Comparison of ENCODE assay signal across 9 cellular contexts in genomic region chr9:137217276-137218211, GRCh38. TPM values are rescaled to one million over a fixed set of nuclear protein-coding genes. Genes with fewer than 3 reads are reported as not detected.
DNase-seq lines count a peak whose midpoint lies in the region; ATAC-seq lines count a peak whose summit lies in the region.
"Had no signal": no experiment of that assay in that cellular context is flagged by ENCODE, and none has a peak within 500 bp of the region (broad histone marks: within the 10 kb centered on the region; RNA-seq: fewer than 3 reads in every experiment).

No MANE protein-coding gene starts in this region.

- H3K36me3 ChIP-seq in HAP-1 (replicated peaks): peaks cover 21% of the 10 kb centered on the region
- H3K36me3 ChIP-seq in subcutaneous abdominal adipose tissue (ENCODE audit: control insufficient read depth in 5 of 5, insufficient read depth in 5 of 5, low read length in 5 of 5): peaks cover 0 to 15% (median 12%) of the 10 kb centered on the region in 5 donors

- in situ Hi-C loops in HAP-1 (cut with MboI; ENCODE audit: low sequenced_read_pairs): no loop called here

- H3K9me3 ChIP-seq in HAP-1 (no peaks in the 10 kb centered on the region), T-helper 17 cell (ENCODE audit: control insufficient read depth, low read length, poor library complexity, severe bottlenecking) (no peaks in the 10 kb centered on the region), subcutaneous abdominal adipose tissue (ENCODE audit: control insufficient read depth in 5 of 5, low read length in 5 of 5) (no peaks in the 10 kb centered on the region)

- no peak for ATAC-seq in T-helper 17 cell
- no peak for ATAC-seq in GM18909 (IDR thresholded peaks at IDR 0.05; ENCODE audit: poor library complexity, unreplicated experiment)
- ATAC-seq in GM21723 (IDR thresholded peaks at IDR 0.05; ENCODE audit: unreplicated experiment): no peak
- ATAC-seq in naive thymus-derived CD8-positive, alpha-beta T cell: no peak

- no peaks in the 10 kb centered on the region for H3K4me1 Mint-ChIP-seq in T-helper 17 cell
- peaks cover 0 to 3% (median 0%) of the 10 kb centered on the region in 4 donors for H3K4me1 Mint-ChIP-seq in naive thymus-derived CD8-positive, alpha-beta T cell

- peak overlapping the region; percentile 25 for H3K4me3 Mint-ChIP-seq in T-helper 17 cell
- peak overlapping the region in 3 of 10 donors; percentile 15 to 36 (median 33) for H3K4me3 Mint-ChIP-seq in naive thymus-derived CD8-positive, alpha-beta T cell

- H3K4me3 ChIP-seq in HAP-1 (no peak overlapping the region), subcutaneous abdominal adipose tissue (ENCODE audit: low read depth in 1 of 5, low read length in 5 of 5) (peak overlapping the region; percentile 17 to 63 (median 44))

- no peaks in the 10 kb centered on the region for H3K9me3 Mint-ChIP-seq in naive thymus-derived CD8-positive, alpha-beta T cell

- H3K9ac ChIP-seq in subcutaneous abdominal adipose tissue (ENCODE audit: low read length in 5 of 5): peak overlapping the region in 3 of 5 donors; percentile 17 to 77 (median 57)

- H3K27me3 ChIP-seq in HAP-1 (ENCODE audit: low read depth): no peaks in the 10 kb centered on the region
- H3K27me3 ChIP-seq in subcutaneous abdominal adipose tissue (ENCODE audit: control insufficient read depth in 5 of 5, insufficient read depth in 4 of 5, low read length in 5 of 5): no peaks in the 10 kb centered on the region

- POLR2A ChIA-PET in naive thymus-derived CD8-positive, alpha-beta T cell (lab: Charles Lee): no interaction called here

- H3K27ac ChIP-seq in subcutaneous abdominal adipose tissue (ENCODE audit: low read depth, low read length): no peak overlapping the region

- H3K36me3 Mint-ChIP-seq in T-helper 17 cell (ENCODE audit: low read depth): no peaks in the 10 kb centered on the region
- H3K36me3 Mint-ChIP-seq in naive thymus-derived CD8-positive, alpha-beta T cell: no peaks in the 10 kb centered on the region

- no peaks in the 10 kb centered on the region for H3K27me3 Mint-ChIP-seq in T-helper 17 cell
- H3K27me3 Mint-ChIP-seq in naive thymus-derived CD8-positive, alpha-beta T cell: no peaks in the 10 kb centered on the region

- H3K27ac Mint-ChIP-seq in T-helper 17 cell: no peak overlapping the region
- peak overlapping the region in 1 of 10 donors; percentile 15 for H3K27ac Mint-ChIP-seq in naive thymus-derived CD8-positive, alpha-beta T cell

- peaks cover under 1% of the 10 kb centered on the region for H3K4me1 ChIP-seq in HAP-1
- peaks cover 0 to 29% (median 23%) of the 10 kb centered on the region in 5 donors for H3K4me1 ChIP-seq in subcutaneous abdominal adipose tissue (ENCODE audit: control insufficient read depth in 5 of 5, insufficient read depth in 5 of 5, low read length in 5 of 5)

- DNase-seq in HAP-1 (ENCODE audit: low spot score in 2 of 2): peak; percentile 35 to 81
- DNase-seq in T-helper 17 cell: no peak
- DNase-seq in iPS-NIHi11 (ENCODE audit: low spot score): peak; percentile 94
- DNase-seq in naive thymus-derived CD8-positive, alpha-beta T cell: no peak
- DNase-seq in activated gamma-delta T cell treated with Interleukin-2 at 50 U/mL for 16 hours: no peak

RNA-seq across cellular contexts. Expression of gene RNF208, which starts 4.5 kb away (rescaled TPM):
- total RNA-seq in T-helper 17 cell: 1 to 10 TPM; 1.2 to 5.3 TPM
- total RNA-seq in naive thymus-derived CD8-positive, alpha-beta T cell: 1 to 10 TPM in 1 of 2 experiments, under 1 TPM in 1; 0.91 to 1.7 TPM
- not detected for polyA plus RNA-seq in naive thymus-derived CD8-positive, alpha-beta T cell

RNA-seq across cellular contexts. Expression of gene CYSRT1, which starts 7.4 kb away (rescaled TPM):
- total RNA-seq in T-helper 17 cell: under 1 TPM in 1 of 2 donors, not detected in 1; 0.52 TPM
- under 1 TPM; 0.30 to 0.47 TPM for total RNA-seq in naive thymus-derived CD8-positive, alpha-beta T cell
- not detected for polyA plus RNA-seq in naive thymus-derived CD8-positive, alpha-beta T cell

RNA-seq across cellular contexts. Expression of gene RNF224, which starts 9.8 kb away (rescaled TPM):
- total RNA-seq in T-helper 17 cell: not detected
- total RNA-seq in naive thymus-derived CD8-positive, alpha-beta T cell: under 1 TPM in 1 of 2 experiments, not detected in 1; 0.21 TPM
- not detected for polyA plus RNA-seq in naive thymus-derived CD8-positive, alpha-beta T cell
- total RNA-seq: M059J had no signal

RNA-seq across cellular contexts. Expression of gene NDOR1, which starts 12.0 kb away (rescaled TPM):
- total RNA-seq in T-helper 17 cell: 10 to 100 TPM; 24.0 to 30.7 TPM
- 10 to 100 TPM; 35.0 to 39.8 TPM for total RNA-seq in naive thymus-derived CD8-positive, alpha-beta T cell
- polyA plus RNA-seq in naive thymus-derived CD8-positive, alpha-beta T cell: 1 to 10 TPM; 2.4 to 9.5 (median 5.7) TPM

RNA-seq across cellular contexts. Expression of gene TMEM203, which starts 12.1 kb away (rescaled TPM):
- total RNA-seq in T-helper 17 cell: 10 to 100 TPM; 21.3 to 21.4 TPM
- 10 to 100 TPM; 42.7 to 43.0 TPM for total RNA-seq in naive thymus-derived CD8-positive, alpha-beta T cell
- polyA plus RNA-seq in naive thymus-derived CD8-positive, alpha-beta T cell: 100 to 1,000 TPM; 128 to 163 (median 155) TPM

Comparison
In these comparisons a context has a peak if more than half of its experiments do, and no peak if none do; other contexts are left out.
1. DNase-seq: peak in HAP-1 (2 of 2) and iPS-NIHi11 (single experiment); none in T-helper 17 cell (0 of 3), naive thymus-derived CD8-positive, alpha-beta T cell (0 of 10) and activated gamma-delta T cell treated with Interleukin-2 at 50 U/mL for 16 hours (single experiment).